In the genomic region with DNA sequence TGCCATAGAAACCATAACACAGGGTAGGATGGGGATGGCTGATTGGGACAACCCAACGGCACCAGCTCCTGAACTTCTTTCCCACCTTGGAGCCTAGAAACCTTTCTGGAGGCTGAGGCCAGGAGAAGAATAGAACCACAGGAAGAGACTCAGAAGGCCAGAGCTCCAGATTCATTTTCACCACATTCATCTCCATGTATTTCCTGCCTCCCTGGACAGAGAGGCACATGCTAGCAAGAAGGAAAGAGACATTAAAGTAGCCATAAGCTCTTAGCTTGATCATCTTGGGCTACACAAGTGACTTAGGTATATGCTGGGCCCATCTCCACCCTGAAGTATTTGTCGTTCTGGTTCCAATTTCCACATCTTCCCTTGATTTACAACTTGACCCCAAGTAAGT, we compare ENCODE assay signal across 15 cellular contexts. TPM values are rescaled to one million over a fixed set of nuclear protein-coding genes. Genes with fewer than 3 reads are reported as not detected.
A peak's percentile ranks its signal among the peaks of the same experiment; 100 is the strongest.
DNase-seq lines count a peak whose midpoint lies in the region; TF ChIP-seq lines count a peak whose summit lies in the region.
"Had no signal": no experiment of that assay in that cellular context is flagged by ENCODE, and none has a peak within 500 bp of the region (broad histone marks: within the 10 kb centered on the region; RNA-seq: fewer than 3 reads in every experiment).

No MANE protein-coding gene starts in this region.

- H3K4me2 ChIP-seq in neural progenitor cell = no peak overlapping the region
- H3K4me2 ChIP-seq in smooth muscle cell = no peak overlapping the region

- H3K27ac Mint-ChIP-seq in neural progenitor cell = peak overlapping the region; percentile 77
- H3K27ac Mint-ChIP-seq: CD4-positive, alpha-beta memory T cell; H9 had no signal

- 94% methylated on average over 2 of the region's 2 CpGs for WGBS in smooth muscle cell (ENCODE audit: low lambda C conversion rate)
- WGBS in suprapubic skin = 92% methylated on average over 2 of the region's 2 CpGs

- no peak for TF ChIP-seq EP300 in suprapubic skin (IDR thresholded peaks at IDR 0.05)

- H2AFZ ChIP-seq in neural progenitor cell (replicated peaks) (no peak overlapping the region), smooth muscle cell (ENCODE audit: low read depth) (no peak overlapping the region)

- peaks cover 12% of the 10 kb centered on the region for H3K36me3 Mint-ChIP-seq in neural progenitor cell
- H3K36me3 Mint-ChIP-seq: CD4-positive, alpha-beta memory T cell had no signal

- H3K27me3 Mint-ChIP-seq in neural progenitor cell (ENCODE audit: insufficient read depth, low read depth) = peaks cover 5% of the 10 kb centered on the region
- H3K27me3 Mint-ChIP-seq: CD4-positive, alpha-beta memory T cell had no signal

- H3K9me3 Mint-ChIP-seq in neural progenitor cell = no peaks in the 10 kb centered on the region
- H3K9me3 Mint-ChIP-seq: CD4-positive, alpha-beta memory T cell; H9 had no signal

- H3K4me1 Mint-ChIP-seq in neural progenitor cell = peaks cover 61% of the 10 kb centered on the region
- H3K4me1 Mint-ChIP-seq: CD4-positive, alpha-beta memory T cell had no signal

- TF ChIP-seq POLR2A in suprapubic skin (IDR thresholded peaks at IDR 0.05) = no peak

- H3K9ac ChIP-seq in neural progenitor cell = no peak overlapping the region
- H3K9ac ChIP-seq in smooth muscle cell (ENCODE audit: low read depth) = no peak overlapping the region

- no peak overlapping the region for H3K4me3 ChIP-seq in left ventricle myocardium inferior
- no peak overlapping the region for H3K4me3 ChIP-seq in right atrium auricular region
- H3K4me3 ChIP-seq in SJSA1 = no peak overlapping the region
- H3K4me3 ChIP-seq in neural progenitor cell = no peak overlapping the region
- H3K4me3 ChIP-seq in smooth muscle cell = no peak overlapping the region
- no peak overlapping the region for H3K4me3 ChIP-seq in suprapubic skin

- peaks cover 21% of the 10 kb centered on the region for H3F3A ChIP-seq in neural progenitor cell (ENCODE audit: low read depth)
- H3F3A ChIP-seq in smooth muscle cell (ENCODE audit: low read depth) = peaks cover 13% of the 10 kb centered on the region

- TF ChIP-seq CTCF in left ventricle myocardium inferior (IDR thresholded peaks at IDR 0.05; ENCODE audit: borderline replicate concordance) (no peak), right atrium auricular region (IDR thresholded peaks at IDR 0.05) (no peak), neural progenitor cell (IDR thresholded peaks at IDR 0.05) (no peak), smooth muscle cell (IDR thresholded peaks at IDR 0.05; ENCODE audit: borderline replicate concordance, insufficient read depth, poor library complexity, severe bottlenecking) (no peak), suprapubic skin (IDR thresholded peaks at IDR 0.05) (no peak)

- no peak overlapping the region for H3K4me3 Mint-ChIP-seq in neural progenitor cell
- H3K4me3 Mint-ChIP-seq: CD4-positive, alpha-beta memory T cell; H9 had no signal

- H3K9me3 ChIP-seq in left ventricle myocardium inferior (replicated peaks) (no peaks in the 10 kb centered on the region), right atrium auricular region (no peaks in the 10 kb centered on the region), SJSA1 (replicated peaks) (no peaks in the 10 kb centered on the region), neural progenitor cell (ENCODE audit: low read depth) (no peaks in the 10 kb centered on the region), smooth muscle cell (replicated peaks; ENCODE audit: low read depth) (no peaks in the 10 kb centered on the region), suprapubic skin (no peaks in the 10 kb centered on the region)
- H3K9me3 ChIP-seq: BE2C had no signal

- peak overlapping the region; percentile 83 for H3K27ac ChIP-seq in left ventricle myocardium inferior (replicated peaks)
- no peak overlapping the region for H3K27ac ChIP-seq in right atrium auricular region
- H3K27ac ChIP-seq in SJSA1 = peak overlapping the region; percentile 90
- no peak overlapping the region for H3K27ac ChIP-seq in neural progenitor cell
- no peak overlapping the region for H3K27ac ChIP-seq in smooth muscle cell (ENCODE audit: low read depth)
- H3K27ac ChIP-seq in suprapubic skin = no peak overlapping the region
- H3K27ac ChIP-seq: C4-2B had no signal

- H3K27me3 ChIP-seq in left ventricle myocardium inferior (ENCODE audit: low read depth) (no peaks in the 10 kb centered on the region), right atrium auricular region (no peaks in the 10 kb centered on the region), SJSA1 (replicated peaks) (no peaks in the 10 kb centered on the region), neural progenitor cell (no peaks in the 10 kb centered on the region), smooth muscle cell (ENCODE audit: low read depth) (no peaks in the 10 kb centered on the region), suprapubic skin (no peaks in the 10 kb centered on the region)
- H3K27me3 ChIP-seq: BE2C had no signal

- no peak for DNase-seq in left ventricle myocardium inferior
- DNase-seq in right atrium auricular region (ENCODE audit: low spot score) = no peak
- DNase-seq in SJSA1 (ENCODE audit: low read depth in 1 of 2, low spot score in 2 of 2) = no peak
- no peak for DNase-seq in neural progenitor cell (ENCODE audit: low spot score)
- DNase-seq in smooth muscle cell (lab: John Stamatoyannopoulos, UW; ENCODE audit: unreplicated experiment) = no peak
- DNase-seq in suprapubic skin (ENCODE audit: low spot score in 2 of 2) = no peak
- DNase-seq in middle frontal gyrus (ENCODE audit: extremely low spot score, low spot score) = no peak
- DNase-seq: BE2C; CD4-positive, alpha-beta memory T cell; DMS153; DND-41; GDM1; GOT3; H9 had no signal

- H3K79me2 ChIP-seq in neural progenitor cell (ENCODE audit: low read depth) (no peaks in the 10 kb centered on the region), smooth muscle cell (ENCODE audit: low read depth) (no peaks in the 10 kb centered on the region)

- H4K20me1 ChIP-seq in neural progenitor cell (ENCODE audit: low read depth) (no peaks in the 10 kb centered on the region), smooth muscle cell (ENCODE audit: low read depth) (no peaks in the 10 kb centered on the region)

- intact Hi-C loops in left ventricle myocardium inferior (cut with micrococcal nuclease) = no loop called here

- H3K4me1 ChIP-seq in left ventricle myocardium inferior (peaks cover 53% of the 10 kb centered on the region), right atrium auricular region (peaks cover 0 to 47% of the 10 kb centered on the region in 2 donors), SJSA1 (replicated peaks) (peaks cover 53% of the 10 kb centered on the region), neural progenitor cell (peaks cover 61% of the 10 kb centered on the region), smooth muscle cell (ENCODE audit: low read depth) (peaks cover 38% of the 10 kb centered on the region), suprapubic skin (peaks cover 44% of the 10 kb centered on the region)

- H3K36me3 ChIP-seq in left ventricle myocardium inferior (peaks cover 25% of the 10 kb centered on the region), right atrium auricular region (no peaks in the 10 kb centered on the region), SJSA1 (peaks cover 30% of the 10 kb centered on the region), neural progenitor cell (no peaks in the 10 kb centered on the region), smooth muscle cell (ENCODE audit: low read depth) (no peaks in the 10 kb centered on the region), suprapubic skin (no peaks in the 10 kb centered on the region)

RNA-seq across cellular contexts. Expression of gene PLXNA2, which starts 44.1 kb away (rescaled TPM):
- total RNA-seq in left ventricle myocardium inferior = 29.1 TPM
- total RNA-seq in right atrium auricular region = 10 to 100 TPM; 10.8 to 23.8 TPM
- 5.4 and 8.7 TPM in 2 replicates for total RNA-seq in SJSA1 (2014; rRNA removed; shearing (Covaris generic))
- total RNA-seq in neural progenitor cell (ENCODE audit: low replicate concordance) = 1.7 and 2.3 TPM in 2 replicates
- total RNA-seq in smooth muscle cell = 8.2 and 12.0 TPM in 2 replicates
- 8.7 and 15.7 TPM in 2 replicates for polyA plus RNA-seq in smooth muscle cell
- total RNA-seq in suprapubic skin = 10 to 100 TPM; 35.3 to 53.9 (median 45.7) TPM

Comparison
In these comparisons a context has a peak if more than half of its experiments do, and no peak if none do; other contexts are left out.
1. H3K27ac ChIP-seq: peak in left ventricle myocardium inferior (single experiment) and SJSA1 (single experiment); none in right atrium auricular region (0 of 2), neural progenitor cell (single experiment), smooth muscle cell (single experiment) and suprapubic skin (single experiment).